In the genomic region with DNA sequence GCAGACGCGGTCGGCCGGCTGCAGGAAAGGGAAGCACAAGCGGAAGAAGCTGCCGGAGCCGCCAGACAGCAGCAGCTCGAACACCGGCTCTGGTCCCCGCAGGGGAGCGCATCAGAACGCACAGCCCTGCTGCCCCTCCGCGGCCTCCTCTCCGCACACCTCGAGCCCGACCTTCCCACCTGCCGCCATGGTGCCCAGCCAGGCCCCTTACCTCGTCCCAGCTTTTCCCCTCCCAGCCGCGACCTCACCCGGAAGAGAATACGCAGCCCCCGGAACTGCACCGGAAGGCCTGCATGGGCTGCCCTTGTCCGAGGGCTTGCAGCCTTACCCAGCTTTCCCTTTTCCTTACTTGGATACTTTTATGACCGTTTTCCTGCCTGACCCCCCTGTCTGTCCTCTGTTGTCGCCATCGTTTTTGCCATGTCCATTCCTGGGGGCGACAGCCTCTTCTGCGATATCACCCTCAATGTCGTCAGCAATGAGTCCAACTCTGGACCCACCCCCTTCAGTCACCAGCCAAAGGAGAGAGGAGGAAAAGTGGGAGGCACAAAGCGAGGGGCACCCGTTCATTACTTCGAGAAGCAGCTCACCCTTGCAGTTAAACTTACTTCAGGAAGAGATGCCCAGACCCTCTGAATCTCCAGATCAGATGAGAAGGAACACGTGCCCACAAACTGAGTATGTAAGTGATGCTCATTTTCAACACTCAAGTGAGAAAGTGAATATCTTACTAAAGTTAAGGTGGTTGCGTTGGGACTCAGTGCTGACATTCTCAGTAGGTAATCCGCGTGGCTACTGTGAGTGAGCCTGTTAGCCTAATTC, we compare ENCODE assay signal across 1 cellular context.
TF ChIP-seq lines count a peak whose summit lies in the region.

No MANE protein-coding gene starts in this region.

TF ChIP-seq in K562, 482 proteins besides CTCF, POLR2A, EP300 and RAD21 (continued from another document and continues in another):
- TF ChIP-seq ZNF449 (CRISPR knock-in tag; IDR thresholded peaks at IDR 0.05), result no peak
- no peak for TF ChIP-seq MEF2A (IDR thresholded peaks at IDR 0.05; ENCODE audit: control insufficient read depth, low read depth, low read length)
- peak; percentile 67 for TF ChIP-seq TAF1 (IDR thresholded peaks at IDR 0.05; ENCODE audit: control insufficient read depth, extremely low read depth, insufficient read depth, low read length, severe bottlenecking)
- TF ChIP-seq, protein P1, sequence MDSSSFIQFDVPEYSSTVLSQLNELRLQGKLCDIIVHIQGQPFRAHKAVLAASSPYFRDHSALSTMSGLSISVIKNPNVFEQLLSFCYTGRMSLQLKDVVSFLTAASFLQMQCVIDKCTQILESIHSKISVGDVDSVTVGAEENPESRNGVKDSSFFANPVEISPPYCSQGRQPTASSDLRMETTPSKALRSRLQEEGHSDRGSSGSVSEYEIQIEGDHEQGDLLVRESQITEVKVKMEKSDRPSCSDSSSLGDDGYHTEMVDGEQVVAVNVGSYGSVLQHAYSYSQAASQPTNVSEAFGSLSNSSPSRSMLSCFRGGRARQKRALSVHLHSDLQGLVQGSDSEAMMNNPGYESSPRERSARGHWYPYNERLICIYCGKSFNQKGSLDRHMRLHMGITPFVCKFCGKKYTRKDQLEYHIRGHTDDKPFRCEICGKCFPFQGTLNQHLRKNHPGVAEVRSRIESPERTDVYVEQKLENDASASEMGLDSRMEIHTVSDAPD (CRISPR knock-in tag; IDR thresholded peaks at IDR 0.05), result no peak
- TF ChIP-seq, protein P2, sequence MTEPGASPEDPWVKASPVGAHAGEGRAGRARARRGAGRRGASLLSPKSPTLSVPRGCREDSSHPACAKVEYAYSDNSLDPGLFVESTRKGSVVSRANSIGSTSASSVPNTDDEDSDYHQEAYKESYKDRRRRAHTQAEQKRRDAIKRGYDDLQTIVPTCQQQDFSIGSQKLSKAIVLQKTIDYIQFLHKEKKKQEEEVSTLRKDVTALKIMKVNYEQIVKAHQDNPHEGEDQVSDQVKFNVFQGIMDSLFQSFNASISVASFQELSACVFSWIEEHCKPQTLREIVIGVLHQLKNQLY (CRISPR knock-in tag; conservative IDR thresholded peaks at IDR 0.05), result no peak
- peak; percentile 69 to 91 for TF ChIP-seq MAZ (CRISPR knock-in tag; conservative IDR thresholded peaks at IDR 0.05 in 1 of 2, IDR thresholded peaks at IDR 0.05 in 1 of 2)
- TF ChIP-seq SP2 (IDR thresholded peaks at IDR 0.05; ENCODE audit: extremely low read depth, low read depth, low read length, poor library complexity, severe bottlenecking), result no peak
- no peak for TF ChIP-seq ZNF445 (CRISPR knock-in tag; IDR thresholded peaks at IDR 0.05; ENCODE audit: low read depth)
- no peak for TF ChIP-seq ZNF507 (tag; conservative IDR thresholded peaks at IDR 0.05)
- peak; percentile 79 for TF ChIP-seq HNRNPLL (IDR thresholded peaks at IDR 0.05; ENCODE audit: low read depth, low read length, poor library complexity, severe bottlenecking)
- peak; percentile 67; the same call in 1 of the 2 replicates for TF ChIP-seq TCF15 (CRISPR knock-in tag; IDR thresholded peaks at IDR 0.05)
- peak in 1 of 2 experiments; percentile 79; a peak in 2 of 4 replicates for TF ChIP-seq HDAC1 (IDR thresholded peaks at IDR 0.05)
- no peak for TF ChIP-seq NFE2 (IDR thresholded peaks at IDR 0.05; ENCODE audit: low read depth)
- no peak for TF ChIP-seq RBM22 (IDR thresholded peaks at IDR 0.05; ENCODE audit: low read depth, low read length, poor library complexity, severe bottlenecking)
- no peak for TF ChIP-seq E2F4 (CRISPR knock-in tag; IDR thresholded peaks at IDR 0.05; ENCODE audit: low read depth)
- no peak for TF ChIP-seq BRD9 (IDR thresholded peaks at IDR 0.05; ENCODE audit: low read depth, partially characterized antibody)
- no peak for TF ChIP-seq ZNF778 (CRISPR knock-in tag; IDR thresholded peaks at IDR 0.05)
- peak; percentile 42; the same call in 1 of the 2 replicates for TF ChIP-seq BRD4 (IDR thresholded peaks at IDR 0.05)
- no peak for TF ChIP-seq ZNF3 (CRISPR knock-in tag; IDR thresholded peaks at IDR 0.05)
- no peak for TF ChIP-seq ZNF124 (CRISPR knock-in tag; IDR thresholded peaks at IDR 0.05)
- TF ChIP-seq MGA (IDR thresholded peaks at IDR 0.05), result 0 out of 2 replicates have a peak, but pooled peaks have one; percentile 28
- TF ChIP-seq MCM2 (IDR thresholded peaks at IDR 0.05; ENCODE audit: low read depth), result no peak
- TF ChIP-seq ARNT (IDR thresholded peaks at IDR 0.05), result 0 out of 4 replicates have a peak, but pooled peaks of 1 of the 2 experiments have one; percentile 48
- no peak for TF ChIP-seq NFYB (IDR thresholded peaks at IDR 0.05; ENCODE audit: extremely low read depth, insufficient read length)
- TF ChIP-seq, protein P3, sequence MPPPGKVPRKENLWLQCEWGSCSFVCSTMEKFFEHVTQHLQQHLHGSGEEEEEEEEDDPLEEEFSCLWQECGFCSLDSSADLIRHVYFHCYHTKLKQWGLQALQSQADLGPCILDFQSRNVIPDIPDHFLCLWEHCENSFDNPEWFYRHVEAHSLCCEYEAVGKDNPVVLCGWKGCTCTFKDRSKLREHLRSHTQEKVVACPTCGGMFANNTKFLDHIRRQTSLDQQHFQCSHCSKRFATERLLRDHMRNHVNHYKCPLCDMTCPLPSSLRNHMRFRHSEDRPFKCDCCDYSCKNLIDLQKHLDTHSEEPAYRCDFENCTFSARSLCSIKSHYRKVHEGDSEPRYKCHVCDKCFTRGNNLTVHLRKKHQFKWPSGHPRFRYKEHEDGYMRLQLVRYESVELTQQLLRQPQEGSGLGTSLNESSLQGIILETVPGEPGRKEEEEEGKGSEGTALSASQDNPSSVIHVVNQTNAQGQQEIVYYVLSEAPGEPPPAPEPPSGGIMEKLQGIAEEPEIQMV (tag; conservative IDR thresholded peaks at IDR 0.05; ENCODE audit: low read depth), result no peak
- no peak for TF ChIP-seq ZNF512 (tag; IDR thresholded peaks at IDR 0.05)
- no peak for TF ChIP-seq MTF1 (CRISPR knock-in tag; IDR thresholded peaks at IDR 0.05; ENCODE audit: borderline replicate concordance)
- TF ChIP-seq LCOR (CRISPR knock-in tag; IDR thresholded peaks at IDR 0.05), result 0 out of 2 replicates have a peak, but pooled peaks have one; percentile 31
- TF ChIP-seq, protein P4, sequence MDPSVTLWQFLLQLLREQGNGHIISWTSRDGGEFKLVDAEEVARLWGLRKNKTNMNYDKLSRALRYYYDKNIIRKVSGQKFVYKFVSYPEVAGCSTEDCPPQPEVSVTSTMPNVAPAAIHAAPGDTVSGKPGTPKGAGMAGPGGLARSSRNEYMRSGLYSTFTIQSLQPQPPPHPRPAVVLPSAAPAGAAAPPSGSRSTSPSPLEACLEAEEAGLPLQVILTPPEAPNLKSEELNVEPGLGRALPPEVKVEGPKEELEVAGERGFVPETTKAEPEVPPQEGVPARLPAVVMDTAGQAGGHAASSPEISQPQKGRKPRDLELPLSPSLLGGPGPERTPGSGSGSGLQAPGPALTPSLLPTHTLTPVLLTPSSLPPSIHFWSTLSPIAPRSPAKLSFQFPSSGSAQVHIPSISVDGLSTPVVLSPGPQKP (CRISPR knock-in tag; IDR thresholded peaks at IDR 0.05), result no peak
- TF ChIP-seq ETV1 (tag; conservative IDR thresholded peaks at IDR 0.05; ENCODE audit: low read depth), result peak; percentile 74
- TF ChIP-seq ILK (tag; IDR thresholded peaks at IDR 0.05; ENCODE audit: borderline replicate concordance, low read depth), result no peak
